Comparison of ENCODE assay signal across 10 cellular contexts in the genomic region with DNA sequence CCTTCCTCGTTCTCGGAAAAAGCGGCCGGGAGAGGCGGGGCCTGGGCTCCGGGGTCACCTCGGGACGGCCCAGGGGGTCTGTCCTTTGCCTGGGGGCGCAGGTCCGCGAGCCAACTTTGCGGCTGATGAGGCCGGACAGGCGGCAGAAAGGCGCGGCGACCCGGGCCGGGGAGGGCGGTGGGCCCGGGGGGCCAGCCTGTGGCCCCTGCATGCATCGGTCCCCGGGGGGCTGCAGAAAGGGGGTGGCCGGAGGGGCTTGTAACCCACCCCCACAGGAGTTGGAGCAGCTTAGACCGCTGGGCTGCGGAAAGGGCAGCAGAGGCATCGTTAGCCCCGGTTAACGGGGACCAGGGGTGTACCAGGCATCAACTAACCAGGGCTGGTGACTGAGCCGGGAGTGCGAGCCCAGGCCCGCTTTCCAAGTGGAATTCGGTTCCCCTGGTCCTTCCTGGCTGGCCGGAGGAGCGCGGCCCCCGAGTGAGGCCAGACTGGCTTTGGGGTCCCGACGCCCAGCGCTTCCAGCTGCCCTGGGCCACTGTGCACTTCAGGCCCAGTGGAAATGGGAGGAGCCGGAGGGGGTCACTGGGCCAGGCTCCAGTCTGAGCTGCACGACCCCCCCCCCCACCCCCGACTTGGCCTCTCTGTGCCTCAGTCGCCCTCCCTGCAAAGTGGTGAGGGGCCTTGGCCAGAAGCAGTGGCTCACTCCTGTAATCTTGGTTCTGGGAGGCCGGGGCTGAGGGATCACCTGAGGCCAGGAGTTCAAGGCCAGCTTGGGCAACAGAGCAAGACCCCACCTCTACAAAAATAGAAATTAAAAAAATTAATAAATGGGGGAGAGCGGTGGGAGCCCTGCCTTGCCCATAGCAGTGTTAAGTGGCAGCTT. TPM values are rescaled to one million over a fixed set of nuclear protein-coding genes. Genes with fewer than 3 reads are reported as not detected.
A peak's percentile ranks its signal among the peaks of the same experiment; 100 is the strongest.
DNase-seq lines count a peak whose midpoint lies in the region; ATAC-seq, FAIRE-seq and TF ChIP-seq lines count a peak whose summit lies in the region.
"Had no signal": no experiment of that assay in that cellular context is flagged by ENCODE, and none has a peak within 500 bp of the region (broad histone marks: within the 10 kb centered on the region; RNA-seq: fewer than 3 reads in every experiment).

No MANE protein-coding gene starts in this region.

- H3K4me2 ChIP-seq in BLaER1 treated with 17β-estradiol and CSF1 and Interleukin-3, amounts not matched to agents 10 nM and 100 nM, result peak overlapping the region; percentile 79 to 93 (median 88)
- peak overlapping the region; percentile 32; the same call in 1 of the 2 replicates for H3K4me2 ChIP-seq in OCI-LY1 (ENCODE audit: low read length)

- no peaks in the 10 kb centered on the region for H3K9me3 ChIP-seq in BLaER1 treated with 17β-estradiol and CSF1 and Interleukin-3, amounts not matched to agents 10 nM and 100 nM (replicated peaks in 1 of 11)
- no peaks in the 10 kb centered on the region for H3K9me3 ChIP-seq in OCI-LY1 (ENCODE audit: low read length)
- H3K9me3 ChIP-seq in pancreas, result no peaks in the 10 kb centered on the region

- no peaks in the 10 kb centered on the region for H3K9me2 ChIP-seq in OCI-LY1 (ENCODE audit: low read depth, low read length)

- no peak overlapping the region for H2AFZ ChIP-seq in OCI-LY1 (ENCODE audit: low read length)

- H3K4me3 ChIP-seq in BLaER1 treated with 17β-estradiol and CSF1 and Interleukin-3, amounts not matched to agents 10 nM and 100 nM, result peak overlapping the region; percentile 34 to 68 (median 56)
- H3K4me3 ChIP-seq in OCI-LY1 (ENCODE audit: low read depth, low read length, poor library complexity, severe bottlenecking) (peak overlapping the region; percentile 38), fibroblast of the aortic adventitia (ENCODE audit: low read depth, low read length) (peak overlapping the region; percentile 41), pancreas (peak overlapping the region; percentile 37 to 64 (median 48))
- H3K4me3 ChIP-seq: lung had no signal

- no peaks in the 10 kb centered on the region for H3K79me2 ChIP-seq in OCI-LY1 (ENCODE audit: insufficient read depth, low read length)

- peaks cover 4 to 25% (median 17%) of the 10 kb centered on the region in 10 experiments; a peak in 17 of 20 replicates for H3K4me1 ChIP-seq in BLaER1 treated with 17β-estradiol and CSF1 and Interleukin-3, amounts not matched to agents 10 nM and 100 nM
- peaks cover 3% of the 10 kb centered on the region for H3K4me1 ChIP-seq in OCI-LY1 (ENCODE audit: insufficient read depth, low read length, severe bottlenecking)
- peaks cover 4 to 9% (median 5%) of the 10 kb centered on the region in 3 donors for H3K4me1 ChIP-seq in pancreas

- peaks cover 0 to 9% (median 6%) of the 10 kb centered on the region in 11 experiments; a peak in 7 of 22 replicates for H4K20me1 ChIP-seq in BLaER1 treated with 17β-estradiol and CSF1 and Interleukin-3, amounts not matched to agents 10 nM and 100 nM
- H4K20me1 ChIP-seq in OCI-LY1 (ENCODE audit: insufficient read depth, low read length), result no peaks in the 10 kb centered on the region

- no peak for FAIRE-seq in pancreas (lab: Jason Lieb, UNC)

- no peak for TF ChIP-seq CTCF in OCI-LY1 (IDR thresholded peaks at IDR 0.05; ENCODE audit: low read length)
- no peak for TF ChIP-seq CTCF in fibroblast of the aortic adventitia (IDR thresholded peaks at IDR 0.05; ENCODE audit: insufficient read depth, low read length)
- no peak for TF ChIP-seq CTCF in pancreas (IDR thresholded peaks at IDR 0.05)

- H3K27ac ChIP-seq in BLaER1 treated with 17β-estradiol and CSF1 and Interleukin-3, amounts not matched to agents 10 nM and 100 nM, result no peak overlapping the region; a peak in 1 of 22 replicates
- no peak overlapping the region for H3K27ac ChIP-seq in OCI-LY1 (ENCODE audit: low read depth, low read length, poor library complexity, severe bottlenecking)
- H3K27ac ChIP-seq in pancreas, result peak overlapping the region in 1 of 4 donors; percentile 37

- no peaks in the 10 kb centered on the region for H3F3A ChIP-seq in OCI-LY1 (ENCODE audit: insufficient read depth, low read length)

- peaks cover 0 to 3% (median 0%) of the 10 kb centered on the region in 11 experiments; a peak in 1 of 22 replicates for H3K27me3 ChIP-seq in BLaER1 treated with 17β-estradiol and CSF1 and Interleukin-3, amounts not matched to agents 10 nM and 100 nM
- H3K27me3 ChIP-seq in OCI-LY1 (ENCODE audit: insufficient read depth, low read length) (peaks cover 3% of the 10 kb centered on the region; the same call in 1 of the 2 replicates), pancreas (no peaks in the 10 kb centered on the region)

- ATAC-seq in pancreas (peak; percentile 47 to 63 (median 50)), GM18909 (IDR thresholded peaks at IDR 0.05; ENCODE audit: poor library complexity, unreplicated experiment) (no peak), HG03521 (IDR thresholded peaks at IDR 0.05; ENCODE audit: unreplicated experiment) (no peak), HG02571 (IDR thresholded peaks at IDR 0.05; ENCODE audit: unreplicated experiment) (no peak)

- H3K9ac ChIP-seq in BLaER1 treated with 17β-estradiol and CSF1 and Interleukin-3, amounts not matched to agents 10 nM and 100 nM, result peak overlapping the region in 10 of 11 experiments; percentile 30 to 73 (median 63); a peak in 16 of 22 replicates
- no peak overlapping the region for H3K9ac ChIP-seq in OCI-LY1 (ENCODE audit: low read length)

- 9 to 10% methylated on average over 35 to 46 of the region's 46 CpGs for WGBS in pancreas, 2 donors

- no peaks in the 10 kb centered on the region; a peak in 1 of 22 replicates for H3K36me3 ChIP-seq in BLaER1 treated with 17β-estradiol and CSF1 and Interleukin-3, amounts not matched to agents 10 nM and 100 nM
- H3K36me3 ChIP-seq in OCI-LY1 (ENCODE audit: insufficient read depth, low read length) (no peaks in the 10 kb centered on the region), pancreas (no peaks in the 10 kb centered on the region)

- DNase-seq in fibroblast of the aortic adventitia (ENCODE audit: low read depth), result no peak
- peak in 1 of 6 donors; percentile 84 for DNase-seq in pancreas
- no peak for DNase-seq in inferior parietal cortex (ENCODE audit: extremely low spot score)
- DNase-seq: activated gamma-delta T cell had no signal

- intact Hi-C loops in pancreas (cut with DNase I), result no loop called here

RNA-seq across cellular contexts. Expression of gene SLC29A4, which starts 0.9 kb away (rescaled TPM):
- 0.49 and 0.90 TPM in 2 replicates for total RNA-seq in fibroblast of the aortic adventitia (ENCODE audit: low replicate concordance)
- total RNA-seq in pancreas, result 10 to 100 TPM in 4 of 6 donors, 1 to 10 TPM in 2; 6.6 to 15.7 (median 12.7) TPM
- polyA plus RNA-seq in pancreas, result 10 to 100 TPM; 45.5 to 74.9 TPM

Comparison
In these comparisons a context has a peak if more than half of its experiments do, and no peak if none do; other contexts are left out.
1. ATAC-seq: peak in pancreas (4 of 4); none in GM18909 (single experiment), HG03521 (single experiment) and HG02571 (single experiment).
2. Peak in every context shown above with its lines, with median percentiles within 50 percentile points of each other: H3K4me3 ChIP-seq.